In the genomic region with DNA sequence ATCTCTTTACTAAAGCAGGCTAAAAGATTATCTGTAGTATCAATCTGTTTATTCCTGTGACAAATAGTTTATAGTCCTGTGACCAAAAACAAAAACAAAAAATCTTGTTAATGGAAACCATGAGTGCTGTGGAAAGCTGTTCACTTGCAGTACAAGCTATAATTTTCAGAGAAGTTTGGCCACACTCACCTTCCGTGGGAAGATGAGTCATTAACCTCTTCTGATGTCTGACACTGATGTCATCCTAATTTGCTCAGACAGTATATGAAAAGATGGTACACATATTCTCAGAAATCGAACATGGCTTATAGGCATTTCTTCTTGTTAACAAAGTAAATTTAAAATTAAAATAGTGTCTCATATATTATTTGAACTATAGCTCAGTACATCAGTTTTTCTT, we compare ENCODE assay signal across 16 cellular contexts. TPM values are rescaled to one million over a fixed set of nuclear protein-coding genes. Genes with fewer than 3 reads are reported as not detected.
DNase-seq lines count a peak whose midpoint lies in the region; ATAC-seq and TF ChIP-seq lines count a peak whose summit lies in the region.
"Had no signal": no experiment of that assay in that cellular context is flagged by ENCODE, and none has a peak within 500 bp of the region (broad histone marks: within the 10 kb centered on the region; RNA-seq: fewer than 3 reads in every experiment).

No MANE protein-coding gene starts in this region.

- H3K36me3 ChIP-seq in OCI-LY7 (ENCODE audit: insufficient read depth, low read length), result no peaks in the 10 kb centered on the region
- H3K36me3 ChIP-seq: lower lobe of right lung had no signal

- H4K20me1 ChIP-seq in OCI-LY7 (ENCODE audit: insufficient read depth, low read length), result no peaks in the 10 kb centered on the region

- no TSS peak for BruUV-seq in OCI-LY7 (replicated peaks; lab: Mats Ljungman, UMichigan)

- H3K9me3 ChIP-seq in OCI-LY7 (ENCODE audit: low read length), result no peaks in the 10 kb centered on the region
- H3K9me3 ChIP-seq: lower lobe of right lung, psoas muscle had no signal

- CTCF ChIA-PET in activated CD4-positive, alpha-beta T cell treated with anti-CD3 and anti-CD28 coated beads for 36 hours (lab: Charles Lee), result interaction anchor here (0.6 to 1.7 kb wide), 7 partner anchors 9 to 582 kb away, joined by 3 to 11 read pairs (median 3); no protein-coding TSS in a partner anchor
- CTCF ChIA-PET in OCI-LY7 (lab: Charles Lee; ENCODE audit: unreplicated experiment), result no interaction called here

- peak; percentile 97 for ATAC-seq in activated CD4-positive, alpha-beta T cell treated with anti-CD3 and anti-CD28 coated beads for 36 hours
- no peak for ATAC-seq in GM21526 (IDR thresholded peaks at IDR 0.05; ENCODE audit: low FRiP score, unreplicated experiment)
- ATAC-seq: lower lobe of right lung, psoas muscle had no signal

- H3K4me1 ChIP-seq in OCI-LY7 (ENCODE audit: insufficient read depth, low read length, poor library complexity, severe bottlenecking), result no peaks in the 10 kb centered on the region
- H3K4me1 ChIP-seq: lower lobe of right lung, psoas muscle had no signal

- H3K4me1 Mint-ChIP-seq in activated CD4-positive, alpha-beta T cell treated with anti-CD3 and anti-CD28 coated beads for 36 hours, result peaks cover 28% of the 10 kb centered on the region
- H3K4me1 Mint-ChIP-seq in T-helper 2 cell treated with Interferon-gamma antibody and Interleukin-4, amounts not matched to agents 5 μg/mL and 100 μg/mL, for 36 hours (ENCODE audit: low read depth), result peaks cover 26% of the 10 kb centered on the region
- H3K4me1 Mint-ChIP-seq in HFFc6 (ENCODE audit: low read depth), result no peaks in the 10 kb centered on the region

- H3K36me3 Mint-ChIP-seq in activated CD4-positive, alpha-beta T cell treated with anti-CD3 and anti-CD28 coated beads for 36 hours (ENCODE audit: low read depth), result no peaks in the 10 kb centered on the region
- no peaks in the 10 kb centered on the region for H3K36me3 Mint-ChIP-seq in T-helper 2 cell treated with Interferon-gamma antibody and Interleukin-4, amounts not matched to agents 5 μg/mL and 100 μg/mL, for 36 hours (ENCODE audit: low read depth)
- H3K36me3 Mint-ChIP-seq in HFFc6 (ENCODE audit: low read depth), result no peaks in the 10 kb centered on the region

- peaks cover 3% of the 10 kb centered on the region for H3K9me3 Mint-ChIP-seq in activated CD4-positive, alpha-beta T cell treated with anti-CD3 and anti-CD28 coated beads for 36 hours (ENCODE audit: low read depth)
- no peaks in the 10 kb centered on the region for H3K9me3 Mint-ChIP-seq in T-helper 2 cell treated with Interferon-gamma antibody and Interleukin-4, amounts not matched to agents 5 μg/mL and 100 μg/mL, for 36 hours
- no peaks in the 10 kb centered on the region for H3K9me3 Mint-ChIP-seq in HFFc6
- H3K9me3 Mint-ChIP-seq: dendritic cell treated with granulocyte-macrophage colony-stimulating factor and Interleukin-4, amounts not matched to agents 40 ng/mL and 50 ng/mL, for 4 days had no signal

- peak overlapping the region; percentile 9 for H3K4me3 Mint-ChIP-seq in activated CD4-positive, alpha-beta T cell treated with anti-CD3 and anti-CD28 coated beads for 36 hours
- H3K4me3 Mint-ChIP-seq in T-helper 2 cell treated with Interferon-gamma antibody and Interleukin-4, amounts not matched to agents 5 μg/mL and 100 μg/mL, for 36 hours, result peak overlapping the region; percentile 55
- no peak overlapping the region for H3K4me3 Mint-ChIP-seq in HFFc6
- H3K4me3 Mint-ChIP-seq: dendritic cell treated with granulocyte-macrophage colony-stimulating factor and Interleukin-4, amounts not matched to agents 40 ng/mL and 50 ng/mL, for 4 days had no signal

- DNase-seq in activated CD4-positive, alpha-beta T cell treated with anti-CD3 and anti-CD28 coated beads for 36 hours, result peak; percentile 73
- DNase-seq in activated CD4-positive, alpha-beta T cell treated with anti-CD3 and anti-CD28 coated beads, Interleukin-2, amount 50 U/mL, for 1 hour, result no peak
- DNase-seq in T-helper 2 cell treated with Interferon-gamma antibody and Interleukin-4, amounts not matched to agents 5 μg/mL and 100 μg/mL, for 36 hours (ENCODE audit: low spot score), result peak; percentile 72
- DNase-seq in amniotic epithelial cell (ENCODE audit: low read depth) (peak; percentile 4), HFFc6 (no peak), OCI-LY7 (ENCODE audit: low spot score) (no peak)
- peak; percentile 52 for DNase-seq in stimulated activated CD4-positive, alpha-beta T cell treated with anti-CD3 and anti-CD28 coated beads, Interleukin-15, amount 100 ng/mL, for 24 hours
- DNase-seq: glutamatergic neuron, H7, lower lobe of right lung, psoas muscle had no signal

- intact Hi-C loops in activated CD4-positive, alpha-beta T cell treated with anti-CD3 and anti-CD28 coated beads for 36 hours (cut with DNase I, micrococcal nuclease), result loop anchor here in 1 of 2 experiments (1.0 to 10.0 kb wide), 7 partner anchors 45 to 733 kb away; partner anchors contain the start of genes CENPU, ING2, RWDD4 and TRAPPC11
- intact Hi-C loops in OCI-LY7 (cut with micrococcal nuclease; ENCODE audit: unreplicated experiment), result no loop called here

- H3K4me3 ChIP-seq in OCI-LY7 (ENCODE audit: low read depth, low read length, poor library complexity, severe bottlenecking), result no peak overlapping the region
- H3K4me3 ChIP-seq: lower lobe of right lung, psoas muscle had no signal

- H3K4me2 ChIP-seq in OCI-LY7 (ENCODE audit: low read length), result no peak overlapping the region

- H3K27ac Mint-ChIP-seq in activated CD4-positive, alpha-beta T cell treated with anti-CD3 and anti-CD28 coated beads for 36 hours, result peak overlapping the region; percentile 84
- peak overlapping the region; percentile 85 for H3K27ac Mint-ChIP-seq in T-helper 2 cell treated with Interferon-gamma antibody and Interleukin-4, amounts not matched to agents 5 μg/mL and 100 μg/mL, for 36 hours
- no peak overlapping the region for H3K27ac Mint-ChIP-seq in HFFc6
- H3K27ac Mint-ChIP-seq: dendritic cell treated with granulocyte-macrophage colony-stimulating factor and Interleukin-4, amounts not matched to agents 40 ng/mL and 50 ng/mL, for 4 days had no signal

- H3K27me3 Mint-ChIP-seq in activated CD4-positive, alpha-beta T cell treated with anti-CD3 and anti-CD28 coated beads for 36 hours, result no peaks in the 10 kb centered on the region
- H3K27me3 Mint-ChIP-seq in T-helper 2 cell treated with Interferon-gamma antibody and Interleukin-4, amounts not matched to agents 5 μg/mL and 100 μg/mL, for 36 hours (ENCODE audit: low read depth), result no peaks in the 10 kb centered on the region
- no peaks in the 10 kb centered on the region for H3K27me3 Mint-ChIP-seq in HFFc6 (ENCODE audit: insufficient read depth)

- TF ChIP-seq CTCF in HFFc6 (IDR thresholded peaks at IDR 0.05), result no peak
- no peak for TF ChIP-seq CTCF in OCI-LY7 (conservative IDR thresholded peaks at IDR 0.05; ENCODE audit: low read length)

- H3K9me2 ChIP-seq in OCI-LY7 (ENCODE audit: insufficient read depth, low read length), result no peaks in the 10 kb centered on the region

- no peaks in the 10 kb centered on the region for H3K79me2 ChIP-seq in OCI-LY7 (ENCODE audit: insufficient read depth, low read depth, low read length)

- H2AFZ ChIP-seq in OCI-LY7 (ENCODE audit: low read length), result no peak overlapping the region

- POLR2A ChIA-PET in activated CD4-positive, alpha-beta T cell treated with anti-CD3 and anti-CD28 coated beads for 36 hours (lab: Charles Lee), result interaction anchor here (0.6 to 1.1 kb wide), 7 partner anchors 13 to 895 kb away, joined by 3 to 6 read pairs (median 3); partner anchors contain the start of gene CENPU
- POLR2A ChIA-PET in OCI-LY7 (lab: Charles Lee), result interaction anchor here (0.5 to 1.0 kb wide), 3 partner anchors 10 to 785 kb away, joined by 3 to 4 read pairs (median 3); no protein-coding TSS in a partner anchor

- no peak overlapping the region for H3K27ac ChIP-seq in OCI-LY7 (ENCODE audit: low read depth, low read length, poor library complexity, severe bottlenecking)
- H3K27ac ChIP-seq: lower lobe of right lung, psoas muscle had no signal

RNA-seq across cellular contexts. Expression of gene ENPP6, which starts 19.9 kb away (rescaled TPM):
- total RNA-seq in activated CD4-positive, alpha-beta T cell treated with anti-CD3 and anti-CD28 coated beads for 36 hours, result under 1 TPM in 1 of 2 experiments, not detected in 1; 0.05 TPM
- total RNA-seq in HFFc6 (2021; fragmentation: NEBNext Ultra II Directional; extraction: Animal tissue kit (Norgen Biotek cat#: 25700)), result not detected
- not detected in 2 replicates for total RNA-seq in OCI-LY7 (2014; rRNA removed; shearing (Covaris generic))
- total RNA-seq in OCI-LY7 (2022), result not detected in 2 replicates
- total RNA-seq: A673, H7, LHCN-M2, NCI-H460 had no signal

Comparison
In these comparisons a context has a peak if more than half of its experiments do, and no peak if none do; other contexts are left out.
1. DNase-seq: peak in activated CD4-positive, alpha-beta T cell treated with anti-CD3 and anti-CD28 coated beads for 36 hours (single experiment), T-helper 2 cell treated with Interferon-gamma antibody and Interleukin-4, amounts not matched to agents 5 μg/mL and 100 μg/mL, for 36 hours (single experiment), amniotic epithelial cell (single experiment) and stimulated activated CD4-positive, alpha-beta T cell treated with anti-CD3 and anti-CD28 coated beads, Interleukin-15, amount 100 ng/mL, for 24 hours (single experiment); none in activated CD4-positive, alpha-beta T cell treated with anti-CD3 and anti-CD28 coated beads, Interleukin-2, amount 50 U/mL, for 1 hour (single experiment), HFFc6 (single experiment) and OCI-LY7 (single experiment).